ENCODE assay signal across 20 cellular contexts in genomic region chr9:87381746-87382145, GRCh38.
DNase-seq lines count a peak whose midpoint lies in the region; TF ChIP-seq lines count a peak whose summit lies in the region.
"Had no signal": no experiment of that assay in that cellular context is flagged by ENCODE, and none has a peak within 500 bp of the region (broad histone marks: within the 10 kb centered on the region; RNA-seq: fewer than 3 reads in every experiment).

No MANE protein-coding gene starts in this region.

- H3F3A ChIP-seq in GM23248 (ENCODE audit: insufficient read depth) = no peaks in the 10 kb centered on the region
- peaks cover 9% of the 10 kb centered on the region for H3F3A ChIP-seq in smooth muscle cell (ENCODE audit: low read depth)

- no peak for TF ChIP-seq POLR2A in vagina (IDR thresholded peaks at IDR 0.05)

- no peak overlapping the region for H3K4me3 ChIP-seq in GM23248
- peak overlapping the region; percentile 44 for H3K4me3 ChIP-seq in adipocyte (ENCODE audit: low read length)
- no peak overlapping the region for H3K4me3 ChIP-seq in hepatocyte
- no peak overlapping the region for H3K4me3 ChIP-seq in smooth muscle cell
- H3K4me3 ChIP-seq in vagina = no peak overlapping the region
- H3K4me3 ChIP-seq: transverse colon had no signal

- no peak overlapping the region for H3K9ac ChIP-seq in GM23248
- H3K9ac ChIP-seq in adipocyte (ENCODE audit: low read length) = peak overlapping the region; percentile 61
- H3K9ac ChIP-seq in smooth muscle cell (ENCODE audit: low read depth) = no peak overlapping the region

- no peaks in the 10 kb centered on the region for H4K20me1 ChIP-seq in GM23248 (ENCODE audit: insufficient read depth)
- H4K20me1 ChIP-seq in hepatocyte (ENCODE audit: insufficient read depth, poor library complexity, severe bottlenecking) = no peaks in the 10 kb centered on the region
- H4K20me1 ChIP-seq in smooth muscle cell (ENCODE audit: low read depth) = no peaks in the 10 kb centered on the region

- in situ Hi-C loops in GM23248 (cut with MboI) = no loop called here

- H3K9me3 ChIP-seq in GM23248 (ENCODE audit: low read depth) = no peaks in the 10 kb centered on the region
- H3K9me3 ChIP-seq in adipocyte (ENCODE audit: control insufficient read depth, low read length) = no peaks in the 10 kb centered on the region
- H3K9me3 ChIP-seq in hepatocyte (ENCODE audit: low read depth) = no peaks in the 10 kb centered on the region
- no peaks in the 10 kb centered on the region for H3K9me3 ChIP-seq in smooth muscle cell (replicated peaks; ENCODE audit: low read depth)
- no peaks in the 10 kb centered on the region for H3K9me3 ChIP-seq in vagina
- H3K9me3 ChIP-seq: transverse colon had no signal

- intact Hi-C loops in vagina (cut with DNase I) = no loop called here

- 47 to 51% methylated on average over 4 of the region's 4 CpGs for WGBS in GM23248 (ENCODE audit: low coverage in 1 of 2, low lambda C conversion rate in 2 of 2, missing lambda C conversion rate in 2 of 2), 2 experiments
- 80% methylated on average over 4 of the region's 4 CpGs for WGBS in hepatocyte (ENCODE audit: low lambda C conversion rate, missing lambda C conversion rate)
- 57% methylated on average over 4 of the region's 4 CpGs for WGBS in smooth muscle cell (ENCODE audit: low lambda C conversion rate)

- H3K27me3 ChIP-seq in GM23248 (replicated peaks; ENCODE audit: insufficient read depth) = peaks cover under 1% of the 10 kb centered on the region
- H3K27me3 ChIP-seq in adipocyte (replicated peaks; ENCODE audit: control insufficient read depth, insufficient read depth, low read length) = no peaks in the 10 kb centered on the region
- H3K27me3 ChIP-seq in hepatocyte = no peaks in the 10 kb centered on the region
- no peaks in the 10 kb centered on the region for H3K27me3 ChIP-seq in smooth muscle cell (ENCODE audit: low read depth)
- no peaks in the 10 kb centered on the region for H3K27me3 ChIP-seq in vagina
- H3K27me3 ChIP-seq: transverse colon had no signal

- TF ChIP-seq CTCF in hepatocyte (IDR thresholded peaks at IDR 0.05; ENCODE audit: poor library complexity) = no peak
- no peak for TF ChIP-seq CTCF in smooth muscle cell (IDR thresholded peaks at IDR 0.05; ENCODE audit: borderline replicate concordance, insufficient read depth, poor library complexity, severe bottlenecking)
- TF ChIP-seq CTCF in vagina (IDR thresholded peaks at IDR 0.05) = no peak

- H3K36me3 ChIP-seq in GM23248 (ENCODE audit: low read depth) = no peaks in the 10 kb centered on the region
- H3K36me3 ChIP-seq in adipocyte (ENCODE audit: control insufficient read depth, insufficient read depth, low read length, severe bottlenecking) = no peaks in the 10 kb centered on the region
- no peaks in the 10 kb centered on the region for H3K36me3 ChIP-seq in hepatocyte (replicated peaks; ENCODE audit: insufficient read depth, low read depth)
- no peaks in the 10 kb centered on the region for H3K36me3 ChIP-seq in smooth muscle cell (ENCODE audit: low read depth)
- no peaks in the 10 kb centered on the region for H3K36me3 ChIP-seq in vagina
- H3K36me3 ChIP-seq: transverse colon had no signal

- H2AFZ ChIP-seq in GM23248 (no peak overlapping the region), hepatocyte (no peak overlapping the region), smooth muscle cell (ENCODE audit: low read depth) (peak overlapping the region; percentile 15)

- DNase-seq in GM23248 (peak; percentile 22), adipocyte (ENCODE audit: low read depth) (peak; percentile 50), hepatocyte (ENCODE audit: low spot score) (no peak), smooth muscle cell (lab: John Stamatoyannopoulos, UW; ENCODE audit: unreplicated experiment) (no peak), superior temporal gyrus (ENCODE audit: extremely low spot score) (no peak), vagina (ENCODE audit: extremely low spot score in 2 of 2) (no peak)
- no peak for DNase-seq in central memory CD4-positive, alpha-beta T cell
- DNase-seq: activated CD8-positive, alpha-beta T cell treated with anti-CD3 and anti-CD28 coated beads, Interleukin-2, amount 10 ng/mL, durations not matched to agents 7 days and 5 days; activated naive CD8-positive, alpha-beta T cell treated with anti-CD3 and anti-CD28 coated beads, Interleukin-2, amount 50 U/mL, for 24 hours; AML-193; caudate nucleus; COR-L47; effector CD4-positive, alpha-beta T cell; midbrain; NCI-H1417 treated with DMSO at 0.1 percent for 48 hours; NCI-H69; stimulated activated CD4-positive, alpha-beta T cell treated with anti-CD3 and anti-CD28 coated beads, Interleukin-15, amount 100 ng/mL, for 24 hours; stimulated activated naive CD4-positive, alpha-beta T cell; T-helper 2 cell; transverse colon had no signal

- H3K27ac ChIP-seq in GM23248 (peak overlapping the region; percentile 37), hepatocyte (peak overlapping the region; percentile 39), smooth muscle cell (ENCODE audit: low read depth) (peak overlapping the region; percentile 60), vagina (no peak overlapping the region)

- no peaks in the 10 kb centered on the region for H3K79me2 ChIP-seq in GM23248 (ENCODE audit: insufficient read depth)
- no peaks in the 10 kb centered on the region for H3K79me2 ChIP-seq in hepatocyte
- no peaks in the 10 kb centered on the region for H3K79me2 ChIP-seq in smooth muscle cell (ENCODE audit: low read depth)

- H3K4me1 ChIP-seq in GM23248 (ENCODE audit: insufficient read depth) (peaks cover 18% of the 10 kb centered on the region), adipocyte (ENCODE audit: control insufficient read depth, insufficient read depth, low read length) (peaks cover 27% of the 10 kb centered on the region), hepatocyte (ENCODE audit: insufficient read depth) (peaks cover 15% of the 10 kb centered on the region), smooth muscle cell (ENCODE audit: low read depth) (peaks cover 4% of the 10 kb centered on the region), vagina (no peaks in the 10 kb centered on the region)
- H3K4me1 ChIP-seq: transverse colon had no signal

- H3K9me2 ChIP-seq in GM23248 (ENCODE audit: insufficient read depth) (no peaks in the 10 kb centered on the region), hepatocyte (replicated peaks; ENCODE audit: insufficient read depth) (no peaks in the 10 kb centered on the region)

- H3K4me2 ChIP-seq in GM23248 (ENCODE audit: unreplicated experiment) = no peak overlapping the region
- peak overlapping the region; percentile 7 for H3K4me2 ChIP-seq in hepatocyte
- H3K4me2 ChIP-seq in smooth muscle cell = peak overlapping the region; percentile 46

Comparison
In these comparisons a context has a peak if more than half of its experiments do, and no peak if none do; other contexts are left out.
1. DNase-seq: peak in GM23248 (single experiment) and adipocyte (single experiment); none in hepatocyte (single experiment), smooth muscle cell (single experiment), central memory CD4-positive, alpha-beta T cell (single experiment), superior temporal gyrus (single experiment) and vagina (0 of 2).